Comparison of ENCODE assay signal across 1 cellular context in genomic region chr6:25340854-25341552, GRCh38.
TF ChIP-seq lines count a peak whose summit lies in the region.

No MANE protein-coding gene starts in this region.

TF ChIP-seq in GM12878, 131 proteins besides CTCF, POLR2A, EP300 and RAD21 (continued from another document):
- TF ChIP-seq KLF5 (IDR thresholded peaks at IDR 0.05; ENCODE audit: partially characterized antibody) (no peak), CHD1 (IDR thresholded peaks at IDR 0.05; ENCODE audit: low read depth, low read length) (no peak), TCF3 (IDR thresholded peaks at IDR 0.05; ENCODE audit: borderline replicate concordance, insufficient read depth, low read depth, low read length) (no peak), ZNF384 (IDR thresholded peaks at IDR 0.05; ENCODE audit: borderline replicate concordance, low read depth, low read length) (peak; percentile 18; the same call in 1 of the 2 replicates), PBX3 (IDR thresholded peaks at IDR 0.05; ENCODE audit: insufficient replicate concordance, low read depth, low read length) (no peak), TARDBP (IDR thresholded peaks at IDR 0.05; ENCODE audit: borderline replicate concordance) (no peak), FOXM1 (IDR thresholded peaks at IDR 0.05; ENCODE audit: low read depth, low read length) (no peak), ATF2 (IDR thresholded peaks at IDR 0.05; ENCODE audit: low read length) (no peak), RB1 (IDR thresholded peaks at IDR 0.05; ENCODE audit: borderline replicate concordance) (no peak)
